In the genomic region with DNA sequence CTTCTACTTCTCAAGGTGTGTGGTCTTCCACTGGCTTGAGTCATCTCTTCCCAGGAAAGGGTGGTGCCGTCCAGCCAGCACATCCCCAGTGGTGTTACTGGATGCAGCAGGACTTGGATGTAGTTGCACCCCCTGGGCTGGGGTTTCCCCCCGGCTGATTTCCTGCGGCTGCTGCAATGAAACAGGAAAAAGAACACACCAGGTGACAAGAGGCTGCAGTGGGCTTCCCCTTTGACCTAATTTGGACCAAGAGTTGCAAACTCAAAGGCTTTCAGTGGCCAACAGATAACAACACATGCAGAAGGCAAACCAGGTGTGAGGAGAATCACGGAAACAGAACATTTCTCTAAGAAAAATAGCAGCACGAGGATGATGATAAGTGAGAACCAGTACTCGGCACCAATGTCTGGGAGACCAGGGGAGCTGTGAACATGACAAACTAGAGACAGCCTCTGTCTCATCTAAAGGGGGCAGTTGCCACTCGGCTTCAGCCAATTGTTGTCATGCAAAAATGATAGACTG, we compare ENCODE assay signal across 8 cellular contexts.
DNase-seq lines count a peak whose midpoint lies in the region; ATAC-seq and TF ChIP-seq lines count a peak whose summit lies in the region.

No MANE protein-coding gene starts in this region.

- DNase-seq in GM12865 (ENCODE audit: low read depth) (peak; percentile 75), endodermal cell (no peak), osteocyte (ENCODE audit: extremely low spot score, unreplicated experiment) (no peak), putamen (ENCODE audit: low spot score) (no peak)
- DNase-seq in stimulated activated naive CD4-positive, alpha-beta T cell (lab: John Stamatoyannopoulos, UW), result no peak
- no peak for DNase-seq in stimulated activated naive CD4-positive, alpha-beta T cell treated with Interleukin-2 at 50 U/mL for 16 hours (lab: John Stamatoyannopoulos, UW)

- H3K4me1 Mint-ChIP-seq in endodermal cell (peaks cover 11% of the 10 kb centered on the region), osteocyte (ENCODE audit: unreplicated experiment) (peaks cover 21% of the 10 kb centered on the region)

- no peaks in the 10 kb centered on the region for H3K9me3 ChIP-seq in endodermal cell (ENCODE audit: control insufficient read depth, low read length)

- no peaks in the 10 kb centered on the region for H3K4me1 ChIP-seq in endodermal cell (ENCODE audit: control insufficient read depth, insufficient read depth, low read length)

- H3K9ac ChIP-seq in endodermal cell (ENCODE audit: extremely low read depth, low read length, poor library complexity, severe bottlenecking), result no peak overlapping the region

- no peaks in the 10 kb centered on the region for H3K36me3 ChIP-seq in endodermal cell (ENCODE audit: control insufficient read depth, insufficient read depth, low read length)

- H3K27me3 Mint-ChIP-seq in endodermal cell (ENCODE audit: insufficient read depth) (no peaks in the 10 kb centered on the region), osteocyte (ENCODE audit: unreplicated experiment) (no peaks in the 10 kb centered on the region)

- H3K27ac Mint-ChIP-seq in endodermal cell (peak overlapping the region; percentile 19), osteocyte (ENCODE audit: unreplicated experiment) (no peak overlapping the region)

- H3K27me3 ChIP-seq in endodermal cell (ENCODE audit: control insufficient read depth, insufficient read depth, low read length, poor library complexity, severe bottlenecking), result no peaks in the 10 kb centered on the region

- ATAC-seq in GM21447 (IDR thresholded peaks at IDR 0.05; ENCODE audit: unreplicated experiment) (peak; percentile 92), HG03565 (IDR thresholded peaks at IDR 0.05; ENCODE audit: unreplicated experiment) (peak; percentile 79)

- H3K9me3 Mint-ChIP-seq in endodermal cell (no peaks in the 10 kb centered on the region), osteocyte (ENCODE audit: unreplicated experiment) (peaks cover 2% of the 10 kb centered on the region)

- TF ChIP-seq CTCF in GM12865 (IDR thresholded peaks at IDR 0.05; ENCODE audit: insufficient read depth, low read depth, low read length, missing control alignments) (no peak), endodermal cell (conservative IDR thresholded peaks at IDR 0.05) (no peak), osteocyte (IDR thresholded peaks at IDR 0.05) (no peak)

- H3K27ac ChIP-seq in endodermal cell (ENCODE audit: low read depth, low read length), result no peak overlapping the region

- no peak overlapping the region for H3K4me3 ChIP-seq in GM12865 (ENCODE audit: low read depth, low read length)
- H3K4me3 ChIP-seq in endodermal cell (ENCODE audit: low read length), result no peak overlapping the region

- H3K4me3 Mint-ChIP-seq in endodermal cell (no peak overlapping the region), osteocyte (ENCODE audit: unreplicated experiment) (no peak overlapping the region)

- no peaks in the 10 kb centered on the region for H3K36me3 Mint-ChIP-seq in endodermal cell (ENCODE audit: low read depth)
- no peaks in the 10 kb centered on the region for H3K36me3 Mint-ChIP-seq in osteocyte (ENCODE audit: unreplicated experiment)

- WGBS in endodermal cell (ENCODE audit: insufficient coverage in 1 of 2, insufficient read length in 1 of 2), 2 experiments, result 74 to 75% methylated on average over 6 to 7 of the region's 7 CpGs
